In the genomic region with DNA sequence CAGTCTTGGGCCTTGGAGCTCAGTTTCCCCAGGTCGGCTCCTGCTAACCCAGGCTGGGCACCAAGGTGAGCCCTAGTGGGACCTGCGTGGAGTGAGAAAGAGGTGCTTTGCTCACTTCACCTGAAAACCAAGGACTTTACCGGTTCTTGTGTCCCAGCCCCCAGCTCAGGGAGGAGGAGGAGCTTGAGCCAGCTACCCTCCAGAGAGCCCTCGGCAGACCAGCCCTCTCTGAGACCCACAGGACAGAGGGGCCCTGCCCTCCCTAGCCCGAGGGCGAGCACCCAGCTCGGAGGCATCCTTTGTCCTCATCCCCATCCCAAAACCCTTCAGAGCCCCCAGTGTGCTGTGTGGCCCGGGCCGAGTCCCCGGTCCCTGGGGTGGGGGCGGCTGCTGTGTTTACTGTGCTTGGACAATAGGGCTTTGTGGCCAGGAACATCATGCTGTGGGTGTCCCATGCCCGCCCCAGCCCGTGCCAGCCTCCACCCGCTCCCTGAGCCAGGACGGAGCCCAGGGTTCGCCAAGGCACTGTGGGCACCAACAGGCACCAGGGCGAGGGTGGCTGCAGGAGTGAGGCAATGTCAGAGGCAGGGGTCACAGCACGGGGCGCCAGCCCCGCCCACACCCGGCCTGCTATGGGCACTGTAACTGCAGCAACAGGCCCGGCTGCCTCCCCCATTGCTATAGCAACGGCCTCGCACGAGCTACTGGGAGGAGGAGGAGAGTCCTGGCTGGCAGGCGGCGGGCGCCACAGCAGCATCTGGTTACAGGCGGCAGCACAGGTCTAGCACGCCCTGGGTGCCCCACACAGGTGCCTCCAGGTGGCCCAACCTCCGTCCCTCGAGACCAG, we compare ENCODE assay signal across 10 cellular contexts. TPM values are rescaled to one million over a fixed set of nuclear protein-coding genes. Genes with fewer than 3 reads are reported as not detected.
DNase-seq lines count a peak whose midpoint lies in the region; ATAC-seq and TF ChIP-seq lines count a peak whose summit lies in the region.
"Had no signal": no experiment of that assay in that cellular context is flagged by ENCODE, and none has a peak within 500 bp of the region (broad histone marks: within the 10 kb centered on the region; RNA-seq: fewer than 3 reads in every experiment).

No MANE protein-coding gene starts in this region.

- CTCF ChIA-PET in MCF 10A (lab: Yijun Ruan, JAX): interaction anchor here (0.5 to 8.1 kb wide), 9 partner anchors 10 to 558 kb away, joined by 3 to 85 read pairs (median 4); a partner anchor contains a TSS
- CTCF ChIA-PET in RWPE1 (lab: Yijun Ruan, JAX): interaction anchor here (0.6 to 4.7 kb wide), 7 partner anchors 11 to 202 kb away, joined by 3 to 44 read pairs (median 3); a partner anchor contains a TSS

- no TSS peak for BruUV-seq in MCF 10A (replicated peaks; lab: Mats Ljungman, UMichigan)

- H3K36me3 ChIP-seq in kidney epithelial cell (ENCODE audit: control insufficient read depth, insufficient read depth, low read length): peaks cover 2% of the 10 kb centered on the region
- H3K36me3 ChIP-seq in HAP-1 (replicated peaks): 0 out of 2 replicates have a peak, but pooled peaks cover 4% of the 10 kb centered on the region

- peaks cover 8% of the 10 kb centered on the region for H3K4me1 Mint-ChIP-seq in MCF 10A (ENCODE audit: insufficient read depth, unreplicated experiment)

- no peak for ATAC-seq in HG02973 (IDR thresholded peaks at IDR 0.05; ENCODE audit: unreplicated experiment)

- H3K27me3 ChIP-seq in kidney epithelial cell (ENCODE audit: control insufficient read depth, insufficient read depth, low read length): peaks cover 2% of the 10 kb centered on the region
- H3K27me3 ChIP-seq in HAP-1 (ENCODE audit: low read depth): no peaks in the 10 kb centered on the region

- H3K4me3 ChIP-seq in kidney epithelial cell (ENCODE audit: low read depth, low read length): no peak overlapping the region
- H3K4me3 ChIP-seq in HAP-1: no peak overlapping the region

- H3K4me1 ChIP-seq in HAP-1: peaks cover 8% of the 10 kb centered on the region

- no peak overlapping the region for H3K27ac Mint-ChIP-seq in MCF 10A (ENCODE audit: low read depth, unreplicated experiment)
- H3K27ac Mint-ChIP-seq: activated CD4-positive, alpha-beta T cell treated with anti-CD3 and anti-CD28 coated beads, Interleukin-2, amount 10 ng/mL, durations not matched to agents 24 days and 14 days had no signal

- H3K36me3 Mint-ChIP-seq in MCF 10A (ENCODE audit: insufficient read depth, unreplicated experiment): peaks cover 5% of the 10 kb centered on the region

- H3K9me3 ChIP-seq in HAP-1: no peaks in the 10 kb centered on the region

- TF ChIP-seq CTCF in MCF 10A (IDR thresholded peaks at IDR 0.05; ENCODE audit: unreplicated experiment): no peak
- TF ChIP-seq CTCF in RWPE1 (conservative IDR thresholded peaks at IDR 0.05; ENCODE audit: low read depth): no peak; the same call in 1 of the 2 replicates
- peak; percentile 10 for TF ChIP-seq CTCF in kidney epithelial cell (IDR thresholded peaks at IDR 0.05; ENCODE audit: insufficient read depth, low read length, poor library complexity, severe bottlenecking)

- DNase-seq in T47D (ENCODE audit: low read depth in 1 of 2, low spot score in 1 of 2): peak; percentile 86 to 98
- no peak for DNase-seq in MCF 10A (ENCODE audit: unreplicated experiment)
- peak; percentile 61 for DNase-seq in RWPE1 (ENCODE audit: low spot score)
- DNase-seq in kidney epithelial cell (ENCODE audit: low read depth): no peak
- DNase-seq in Kasumi-1 (lab: John Stamatoyannopoulos, UW): no peak
- no peak for DNase-seq in stimulated activated naive CD4-positive, alpha-beta T cell treated with Interleukin-2 at 50 U/mL for 16 hours (lab: John Stamatoyannopoulos, UW)
- DNase-seq in HAP-1 (ENCODE audit: low spot score in 2 of 2): no peak
- DNase-seq: activated CD4-positive, alpha-beta T cell treated with anti-CD3 and anti-CD28 coated beads, Interleukin-2, amount 10 ng/mL, durations not matched to agents 24 days and 14 days; dermis blood vessel endothelial cell had no signal

- in situ Hi-C loops in T47D (cut with HindIII; ENCODE audit: low pct_unique_long_range_greater_than_20kb, low sequenced_read_pairs): no loop called here
- in situ Hi-C loops in HAP-1 (cut with MboI; ENCODE audit: low sequenced_read_pairs): no loop called here

- H3K27me3 Mint-ChIP-seq in MCF 10A (ENCODE audit: insufficient read depth, unreplicated experiment): no peaks in the 10 kb centered on the region

- H3K4me3 Mint-ChIP-seq in MCF 10A (ENCODE audit: unreplicated experiment): no peak overlapping the region
- H3K4me3 Mint-ChIP-seq: activated CD4-positive, alpha-beta T cell treated with anti-CD3 and anti-CD28 coated beads, Interleukin-2, amount 10 ng/mL, durations not matched to agents 24 days and 14 days had no signal

- H3K27ac ChIP-seq in RWPE1: peak overlapping the region; percentile 81

- POLR2A ChIA-PET in MCF 10A (lab: Yijun Ruan, JAX): interaction anchor here (0.7 to 0.9 kb wide), 2 partner anchors 10 to 81 kb away, joined by 3 to 4 read pairs; a partner anchor contains a TSS
- POLR2A ChIA-PET in RWPE1 (lab: Yijun Ruan, JAX; ENCODE audit: low non-redundant PET): interaction anchor here (0.7 to 1.2 kb wide), 2 partner anchors 33 to 71 kb away, joined by 3 to 5 read pairs; a partner anchor contains a TSS

- intact Hi-C loops in MCF 10A (cut with micrococcal nuclease): no loop called here

- H3K9me3 Mint-ChIP-seq in MCF 10A (ENCODE audit: unreplicated experiment): no peaks in the 10 kb centered on the region
- H3K9me3 Mint-ChIP-seq: activated CD4-positive, alpha-beta T cell treated with anti-CD3 and anti-CD28 coated beads, Interleukin-2, amount 10 ng/mL, durations not matched to agents 24 days and 14 days had no signal

RNA-seq across cellular contexts. Expression of a gene that starts 2.7 kb away (rescaled TPM):
- total RNA-seq in MCF 10A (2022) (20.0 and 21.7 TPM in 2 replicates), kidney epithelial cell (5.3 and 15.4 TPM in 2 replicates)

RNA-seq across cellular contexts. Expression of a gene that starts 6.5 kb away (rescaled TPM):
- total RNA-seq in MCF 10A (2022) (0.12 TPM in 1 of 2 replicates, not detected in the other), kidney epithelial cell (not detected in 2 replicates)
- total RNA-seq: activated CD4-positive, alpha-beta T cell treated with anti-CD3 and anti-CD28 coated beads, Interleukin-2, amount 10 ng/mL, durations not matched to agents 24 days and 14 days; dermis blood vessel endothelial cell had no signal

RNA-seq across cellular contexts. Expression of a gene that starts 20.6 kb away (rescaled TPM):
- 161 and 171 TPM in 2 replicates for total RNA-seq in MCF 10A (2022)
- total RNA-seq in kidney epithelial cell: 58.3 and 76.1 TPM in 2 replicates

RNA-seq across cellular contexts. Expression of a gene that starts 28.5 kb away (rescaled TPM):
- total RNA-seq in MCF 10A (2022) (13.4 and 31.5 TPM in 2 replicates), kidney epithelial cell (0.21 TPM in 1 of 2 replicates, not detected in the other)
- total RNA-seq: activated CD4-positive, alpha-beta T cell treated with anti-CD3 and anti-CD28 coated beads, Interleukin-2, amount 10 ng/mL, durations not matched to agents 24 days and 14 days; dermis blood vessel endothelial cell had no signal

RNA-seq across cellular contexts. Expression of a gene that starts 29.0 kb away (rescaled TPM):
- 1.2 and 4.2 TPM in 2 replicates for total RNA-seq in MCF 10A (2022)
- 0.75 TPM in 1 of 2 replicates, not detected in the other for total RNA-seq in kidney epithelial cell
- total RNA-seq: activated CD4-positive, alpha-beta T cell treated with anti-CD3 and anti-CD28 coated beads, Interleukin-2, amount 10 ng/mL, durations not matched to agents 24 days and 14 days; dermis blood vessel endothelial cell had no signal

Comparison
In these comparisons a context has a peak if more than half of its experiments do, and no peak if none do; other contexts are left out.
1. DNase-seq: peak in T47D (2 of 2) and RWPE1 (single experiment); none in MCF 10A (single experiment), kidney epithelial cell (single experiment), Kasumi-1 (0 of 2), stimulated activated naive CD4-positive, alpha-beta T cell treated with Interleukin-2 at 50 U/mL for 16 hours (single experiment) and HAP-1 (0 of 2).